In genomic region chr3:127597020-127597771, GRCh38 we compare ENCODE assay signal across 8 cellular contexts. TPM values are rescaled to one million over a fixed set of nuclear protein-coding genes. Genes with fewer than 3 reads are reported as not detected.
DNase-seq lines count a peak whose midpoint lies in the region; ATAC-seq and TF ChIP-seq lines count a peak whose summit lies in the region.

No MANE protein-coding gene starts in this region.

- intact Hi-C loops in A673 (cut with micrococcal nuclease; ENCODE audit: unreplicated experiment), result no loop called here

- no peaks in the 10 kb centered on the region for H3K9me3 ChIP-seq in A673 (ENCODE audit: low read depth, low read length, poor library complexity, severe bottlenecking)
- no peaks in the 10 kb centered on the region for H3K9me3 ChIP-seq in DOHH2 (ENCODE audit: control insufficient read depth, insufficient read depth, low read length)
- no peaks in the 10 kb centered on the region for H3K9me3 ChIP-seq in iPS-15b (ENCODE audit: control insufficient read depth, insufficient read depth, low read length)

- H3K4me1 ChIP-seq in A673 (ENCODE audit: insufficient read depth, low read length, poor library complexity, severe bottlenecking) (peaks cover 17% of the 10 kb centered on the region), DOHH2 (ENCODE audit: control insufficient read depth, low read length) (peaks cover 65% of the 10 kb centered on the region), iPS-15b (ENCODE audit: control insufficient read depth, insufficient read depth, low read length) (peaks cover 17% of the 10 kb centered on the region)

- CTCF ChIA-PET in A673 (lab: Charles Lee), result interaction anchor here (0.5 to 1.4 kb wide), 2 partner anchors 16 to 22 kb away, joined by 6 to 8 read pairs; no protein-coding TSS in a partner anchor

- ATAC-seq in HG03460 (IDR thresholded peaks at IDR 0.05; ENCODE audit: unreplicated experiment) (no peak), HG02970 (IDR thresholded peaks at IDR 0.05; ENCODE audit: low FRiP score, unreplicated experiment) (no peak)

- TF ChIP-seq CTCF in A673 (conservative IDR thresholded peaks at IDR 0.05; ENCODE audit: low read depth, low read length) (no peak), DOHH2 (IDR thresholded peaks at IDR 0.05; ENCODE audit: low read depth, low read length, poor library complexity, severe bottlenecking) (no peak)

- H3F3A ChIP-seq in DOHH2 (ENCODE audit: control insufficient read depth, insufficient read depth), result peaks cover 8% of the 10 kb centered on the region; the same call in 1 of the 2 replicates

- H4K20me1 ChIP-seq in DOHH2 (ENCODE audit: control insufficient read depth, insufficient read depth, low read depth, low read length), result peaks cover 8% of the 10 kb centered on the region; the same call in 1 of the 2 replicates

- H3K79me2 ChIP-seq in DOHH2 (ENCODE audit: control insufficient read depth, low read length), result peaks cover 83% of the 10 kb centered on the region

- H3K36me3 ChIP-seq in A673 (ENCODE audit: insufficient read depth, low read length, poor library complexity, severe bottlenecking) (peaks cover 31% of the 10 kb centered on the region), DOHH2 (ENCODE audit: control insufficient read depth, low read length) (peaks cover 67% of the 10 kb centered on the region), iPS-15b (ENCODE audit: control insufficient read depth, insufficient read depth, low read length) (peaks cover 23% of the 10 kb centered on the region)

- H3K4me2 ChIP-seq in DOHH2 (ENCODE audit: low read length), result peak overlapping the region; percentile 97

- H3K4me3 ChIP-seq in A673 (ENCODE audit: low read depth, low read length, poor library complexity, severe bottlenecking) (peak overlapping the region; percentile 62), DOHH2 (ENCODE audit: low read length) (peak overlapping the region; percentile 93), iPS-15b (ENCODE audit: low read depth, low read length) (peak overlapping the region; percentile 86)

- H3K9me2 ChIP-seq in DOHH2 (replicated peaks; ENCODE audit: control insufficient read depth, low read length), result no peaks in the 10 kb centered on the region

- DNase-seq in A673 (ENCODE audit: low spot score), result no peak
- DNase-seq in SK-N-DZ (ENCODE audit: low spot score), result peak; percentile 44
- DNase-seq in activated gamma-delta T cell treated with Interleukin-2 at 50 U/mL for 16 hours, result no peak
- no peak for DNase-seq in COLO668 (lab: John Stamatoyannopoulos, UW; ENCODE audit: unreplicated experiment)

- peak overlapping the region; percentile 96 for H3K27ac ChIP-seq in A673 (ENCODE audit: low read depth, low read length, poor library complexity, severe bottlenecking)
- peak overlapping the region; percentile 68 for H3K27ac ChIP-seq in DOHH2 (ENCODE audit: low read depth, low read length)

- BruUV-seq in A673 (replicated peaks; lab: Mats Ljungman, UMichigan), result TSS peak; percentile 47

- H3K9ac ChIP-seq in iPS-15b (ENCODE audit: low read depth, low read length), result no peak overlapping the region

- H3K27me3 ChIP-seq in A673 (replicated peaks; ENCODE audit: insufficient read depth, low read depth, low read length, poor library complexity) (no peaks in the 10 kb centered on the region), DOHH2 (ENCODE audit: control insufficient read depth, low read length) (no peaks in the 10 kb centered on the region), iPS-15b (ENCODE audit: control insufficient read depth, insufficient read depth, low read length) (no peaks in the 10 kb centered on the region)

- POLR2A ChIA-PET in A673 (lab: Charles Lee; ENCODE audit: low non-redundant PET), result interaction anchor here (0.5 to 0.8 kb wide), 3 partner anchors 14 to 331 kb away, joined by 4 to 5 read pairs (median 4); no protein-coding TSS in a partner anchor

RNA-seq across cellular contexts. Expression of gene MCM2, which starts 1.0 kb away (rescaled TPM):
- 218 and 225 TPM in 2 replicates for total RNA-seq in A673 (2021)
- polyA plus RNA-seq in SK-N-DZ (2014; cell fraction: cytosol; rRNA removed), result 328 and 365 TPM in 2 replicates
- polyA plus RNA-seq in SK-N-DZ (2014; cell fraction: nucleus; rRNA removed), result 248 and 305 TPM in 2 replicates

RNA-seq across cellular contexts. Expression of gene TPRA1, which starts 6.7 kb away (rescaled TPM):
- 20.2 and 21.0 TPM in 2 replicates for total RNA-seq in A673 (2021)
- 27.0 and 31.9 TPM in 2 replicates for polyA plus RNA-seq in SK-N-DZ (2014; cell fraction: cytosol; rRNA removed)
- polyA plus RNA-seq in SK-N-DZ (2014; cell fraction: nucleus; rRNA removed), result 78.3 and 84.0 TPM in 2 replicates

RNA-seq across cellular contexts. Expression of gene PODXL2, which starts 31.8 kb away (rescaled TPM):
- 26.6 and 35.9 TPM in 2 replicates for total RNA-seq in A673 (2021)
- polyA plus RNA-seq in SK-N-DZ (2014; cell fraction: cytosol; rRNA removed), result 208 and 215 TPM in 2 replicates
- polyA plus RNA-seq in SK-N-DZ (2014; cell fraction: nucleus; rRNA removed), result 250 and 257 TPM in 2 replicates
